ENCODE assay signal across 7 cellular contexts in genomic region chr4:24856586-24856985, GRCh38. TPM values are rescaled to one million over a fixed set of nuclear protein-coding genes. Genes with fewer than 3 reads are reported as not detected.
DNase-seq lines count a peak whose midpoint lies in the region; ATAC-seq and TF ChIP-seq lines count a peak whose summit lies in the region.

No MANE protein-coding gene starts in this region.

- H3K4me3 ChIP-seq in tibial artery (no peak overlapping the region), smooth muscle cell (no peak overlapping the region)

- no peaks in the 10 kb centered on the region for H3K9me3 ChIP-seq in tibial artery
- H3K9me3 ChIP-seq in smooth muscle cell (replicated peaks; ENCODE audit: low read depth) = no peaks in the 10 kb centered on the region

- no peaks in the 10 kb centered on the region for H4K20me1 ChIP-seq in smooth muscle cell (ENCODE audit: low read depth)

- H3F3A ChIP-seq in smooth muscle cell (ENCODE audit: low read depth) = no peaks in the 10 kb centered on the region

- WGBS in smooth muscle cell (ENCODE audit: low lambda C conversion rate) = 68% methylated on average over 9 of the region's 9 CpGs

- intact Hi-C loops in tibial artery (cut with DNase I; ENCODE audit: low total_unique reads) = no loop called here

- peak overlapping the region; percentile 48 to 80 for H3K27ac ChIP-seq in tibial artery
- H3K27ac ChIP-seq in smooth muscle cell (ENCODE audit: low read depth) = no peak overlapping the region

- H3K36me3 ChIP-seq in tibial artery = no peaks in the 10 kb centered on the region
- no peaks in the 10 kb centered on the region for H3K36me3 ChIP-seq in smooth muscle cell (ENCODE audit: low read depth)

- no peaks in the 10 kb centered on the region for H3K79me2 ChIP-seq in smooth muscle cell (ENCODE audit: low read depth)

- ATAC-seq in GM19324 (IDR thresholded peaks at IDR 0.05; ENCODE audit: low FRiP score, unreplicated experiment) (peak; percentile 83), HG03045 (IDR thresholded peaks at IDR 0.05; ENCODE audit: unreplicated experiment) (peak; percentile 85)

- no peak overlapping the region for H2AFZ ChIP-seq in smooth muscle cell (ENCODE audit: low read depth)

- H3K9ac ChIP-seq in smooth muscle cell (ENCODE audit: low read depth) = no peak overlapping the region

- H3K27me3 ChIP-seq in tibial artery (no peaks in the 10 kb centered on the region), smooth muscle cell (ENCODE audit: low read depth) (no peaks in the 10 kb centered on the region)

- no peak overlapping the region for H3K4me2 ChIP-seq in smooth muscle cell

- TF ChIP-seq CTCF in tibial artery (IDR thresholded peaks at IDR 0.05) (no peak), smooth muscle cell (IDR thresholded peaks at IDR 0.05; ENCODE audit: borderline replicate concordance, insufficient read depth, poor library complexity, severe bottlenecking) (no peak)

- DNase-seq in T1000 (lab: John Stamatoyannopoulos, UW) (peak; percentile 91), tibial artery (peak; percentile 28 to 79), COLO668 (lab: John Stamatoyannopoulos, UW; ENCODE audit: unreplicated experiment) (no peak), smooth muscle cell (lab: John Stamatoyannopoulos, UW; ENCODE audit: unreplicated experiment) (no peak)
- no peak for DNase-seq in activated effector memory CD4-positive, alpha-beta T cell treated with Interleukin-2 at 50 U/mL for 16 hours

- H3K4me1 ChIP-seq in tibial artery (peaks cover 0 to 60% (median 31%) of the 10 kb centered on the region in 4 donors), smooth muscle cell (ENCODE audit: low read depth) (no peaks in the 10 kb centered on the region)

RNA-seq across cellular contexts. Expression of gene CCDC149, which starts 56.3 kb away (rescaled TPM):
- total RNA-seq in smooth muscle cell = 5.5 and 12.5 TPM in 2 replicates
- polyA plus RNA-seq in smooth muscle cell = 7.2 and 10.7 TPM in 2 replicates

Comparison
In these comparisons a context has a peak if more than half of its experiments do, and no peak if none do; other contexts are left out.
1. DNase-seq: peak in T1000 (single experiment) and tibial artery (2 of 2); none in COLO668 (single experiment), smooth muscle cell (single experiment) and activated effector memory CD4-positive, alpha-beta T cell treated with Interleukin-2 at 50 U/mL for 16 hours (single experiment).